8 cellular contexts compared by ENCODE assay signal in genomic region chr2:159755788-159756187, GRCh38. TPM values are rescaled to one million over a fixed set of nuclear protein-coding genes. Genes with fewer than 3 reads are reported as not detected.
DNase-seq lines count a peak whose midpoint lies in the region; TF ChIP-seq lines count a peak whose summit lies in the region.

No MANE protein-coding gene starts in this region.

- intact Hi-C loops in testis (cut with DNase I; ENCODE audit: low total_unique reads) = no loop called here

- no peaks in the 10 kb centered on the region for H3K9me3 ChIP-seq in AG04450 (ENCODE audit: control insufficient read depth, insufficient read depth, low read length)
- H3K9me3 ChIP-seq in hepatocyte (ENCODE audit: low read depth) = no peaks in the 10 kb centered on the region
- no peaks in the 10 kb centered on the region for H3K9me3 ChIP-seq in testis

- no peak overlapping the region for H3K27ac ChIP-seq in AG04450 (ENCODE audit: low read depth, low read length)
- no peak overlapping the region for H3K27ac ChIP-seq in hepatocyte
- H3K27ac ChIP-seq in testis = no peak overlapping the region

- H3K4me2 ChIP-seq in hepatocyte = no peak overlapping the region

- CTCF ChIA-PET in AG04450 (lab: Charles Lee) = interaction anchor here (0.6 to 0.7 kb wide), 3 partner anchors 9 to 637 kb away, joined by 3 to 4 read pairs (median 3); no protein-coding TSS in a partner anchor

- no peak overlapping the region for H2AFZ ChIP-seq in hepatocyte

- H3K9me2 ChIP-seq in hepatocyte (replicated peaks; ENCODE audit: insufficient read depth) = no peaks in the 10 kb centered on the region

- peaks cover 21% of the 10 kb centered on the region for H4K20me1 ChIP-seq in hepatocyte (ENCODE audit: insufficient read depth, poor library complexity, severe bottlenecking)

- DNase-seq in AG04450 (ENCODE audit: low read depth, low spot score) (no peak), ELF-1 (ENCODE audit: low read depth, low spot score) (peak; percentile 54), RKO (ENCODE audit: low spot score) (peak; percentile 83), hepatocyte (ENCODE audit: low spot score) (peak; percentile 56), NCI-H774 (lab: John Stamatoyannopoulos, UW) (no peak), testis (no peak), UCSD-AML1 (lab: John Stamatoyannopoulos, UW; ENCODE audit: unreplicated experiment) (no peak), NOMO-1 treated with dmso at 0.1 percent for 144 hours (lab: John Stamatoyannopoulos, UW; ENCODE audit: unreplicated experiment) (no peak)

- no peaks in the 10 kb centered on the region for H3K4me1 ChIP-seq in hepatocyte (ENCODE audit: insufficient read depth)
- H3K4me1 ChIP-seq in testis = no peaks in the 10 kb centered on the region

- H3K36me3 ChIP-seq in hepatocyte (replicated peaks; ENCODE audit: insufficient read depth, low read depth) = peaks cover 4% of the 10 kb centered on the region
- H3K36me3 ChIP-seq in testis (ENCODE audit: low read depth, missing control alignments) = no peaks in the 10 kb centered on the region

- H3K4me3 ChIP-seq in AG04450 (ENCODE audit: low read depth, low read length) = no peak overlapping the region
- H3K4me3 ChIP-seq in hepatocyte = no peak overlapping the region
- H3K4me3 ChIP-seq in testis = no peak overlapping the region

- H3K79me2 ChIP-seq in hepatocyte = peaks cover 65% of the 10 kb centered on the region

- TF ChIP-seq POLR2A in testis (IDR thresholded peaks at IDR 0.05) = no peak

- H3K27me3 ChIP-seq in AG04450 (ENCODE audit: control insufficient read depth, insufficient read depth, low read length) (no peaks in the 10 kb centered on the region), hepatocyte (no peaks in the 10 kb centered on the region), testis (no peaks in the 10 kb centered on the region)

- POLR2A ChIA-PET in AG04450 (lab: Yijun Ruan, JAX) = no interaction called here

- peak; percentile 40 for TF ChIP-seq CTCF in AG04450 (IDR thresholded peaks at IDR 0.05; ENCODE audit: low read depth, low read length)
- peak; percentile 33 for TF ChIP-seq CTCF in hepatocyte (IDR thresholded peaks at IDR 0.05; ENCODE audit: poor library complexity)
- no peak for TF ChIP-seq CTCF in testis (IDR thresholded peaks at IDR 0.05)

RNA-seq across cellular contexts. Expression of gene CD302, which starts 42.2 kb away (rescaled TPM):
- 12.3 and 17.6 TPM in 2 replicates for polyA plus RNA-seq in AG04450 (2011; rRNA removed)
- 3.6 and 6.1 TPM in 2 replicates for polyA minus RNA-seq in AG04450 (2011; rRNA and poly(A)+ RNA removed)
- total RNA-seq in hepatocyte = 25.2 and 26.0 TPM in 2 replicates
- 6.0 and 7.1 TPM in 2 replicates for polyA plus RNA-seq in hepatocyte
- 10 to 100 TPM; 18.3 to 26.4 TPM for total RNA-seq in testis
- 23.2 TPM for polyA plus RNA-seq in testis (ENCODE audit: insufficient read depth, low read depth, low replicate concordance)

RNA-seq across cellular contexts. Expression of gene MARCHF7, which starts 43.5 kb away (rescaled TPM):
- polyA plus RNA-seq in AG04450 (2011; rRNA removed) (68.6 and 76.1 TPM in 2 replicates), hepatocyte (58.8 and 71.2 TPM in 2 replicates), testis (ENCODE audit: insufficient read depth, low read depth, low replicate concordance) (97.8 TPM)
- 42.9 and 64.9 TPM in 2 replicates for polyA minus RNA-seq in AG04450 (2011; rRNA and poly(A)+ RNA removed)
- total RNA-seq in hepatocyte (153 and 166 TPM in 2 replicates), testis (100 to 1,000 TPM in 1 of 2 donors, 10 to 100 TPM in 1; 89.4 to 115 TPM)

Comparison
In these comparisons a context has a peak if more than half of its experiments do, and no peak if none do; other contexts are left out.
1. DNase-seq: peak in ELF-1 (single experiment), RKO (single experiment) and hepatocyte (single experiment); none in AG04450 (single experiment), NCI-H774 (single experiment), testis (single experiment), UCSD-AML1 (single experiment) and NOMO-1 treated with dmso at 0.1 percent for 144 hours (single experiment).
2. CTCF ChIP-seq: peak in AG04450 (single experiment) and hepatocyte (single experiment); none in testis (0 of 3).